In genomic region chr3:132549890-132550578, GRCh38 we compare ENCODE assay signal across 9 cellular contexts. TPM values are rescaled to one million over a fixed set of nuclear protein-coding genes. Genes with fewer than 3 reads are reported as not detected.
DNase-seq lines count a peak whose midpoint lies in the region; ATAC-seq, FAIRE-seq and TF ChIP-seq lines count a peak whose summit lies in the region.
"Had no signal": no experiment of that assay in that cellular context is flagged by ENCODE, and none has a peak within 500 bp of the region (broad histone marks: within the 10 kb centered on the region; RNA-seq: fewer than 3 reads in every experiment).

No MANE protein-coding gene starts in this region.

- no peaks in the 10 kb centered on the region for H4K20me1 ChIP-seq in DND-41 (ENCODE audit: insufficient read depth, low read length)
- H4K20me1 ChIP-seq in GM12878 (ENCODE audit: control insufficient read depth, insufficient read depth), result no peaks in the 10 kb centered on the region

- in situ Hi-C loops in GM12878 (cut with MboI), result loop anchor here (10.0 to 25.0 kb wide), 2 partner anchors 95 to 837 kb away; no protein-coding TSS in a partner anchor

- H3K27ac ChIP-seq in DND-41 (ENCODE audit: low read length) (peak overlapping the region; percentile 65), GM12878 (ENCODE audit: control insufficient read depth, insufficient read depth) (no peak overlapping the region)

- peaks cover 2% of the 10 kb centered on the region for H3K9me3 ChIP-seq in DND-41 (ENCODE audit: insufficient read depth, low read length, severe bottlenecking)
- no peaks in the 10 kb centered on the region for H3K9me3 ChIP-seq in GM12878 (replicated peaks; ENCODE audit: control insufficient read depth, insufficient read depth, low read length)

- no peaks in the 10 kb centered on the region for H3K36me3 ChIP-seq in DND-41 (ENCODE audit: insufficient read depth, low read length)
- H3K36me3 ChIP-seq in GM12878 (ENCODE audit: control insufficient read depth in 2 of 2, insufficient read depth in 2 of 2, low read length in 1 of 2), result no peaks in the 10 kb centered on the region

- CTCF ChIA-PET in GM12878 (lab: Yijun Ruan, JAX), result interaction anchor here (1.3 to 2.2 kb wide), 2 partner anchors 14 to 92 kb away, joined by 4 to 9 read pairs; no protein-coding TSS in a partner anchor

- RAD21 ChIA-PET in GM12878 (lab: Charles Lee; ENCODE audit: unreplicated experiment), result interaction anchor here (0.9 kb wide), 1 partner anchor 109 kb away, joined by 3 read pairs; no protein-coding TSS in a partner anchor

- H2AFZ ChIP-seq in DND-41 (ENCODE audit: low read depth, low read length) (peak overlapping the region; percentile 19), GM12878 (ENCODE audit: control insufficient read depth, low read depth, low read length) (no peak overlapping the region)

- POLR2A ChIA-PET in GM12878 (lab: Charles Lee), result no interaction called here

- TF ChIP-seq POLR2A in GM12878 (IDR thresholded peaks at IDR 0.05; ENCODE audit: low read depth, low read length), result no peak

- intact Hi-C loops in GM12878 (cut with micrococcal nuclease; ENCODE audit: unreplicated experiment), result no loop called here

- no peak for TF ChIP-seq RAD21 in GM12878 (IDR thresholded peaks at IDR 0.05; ENCODE audit: insufficient read depth, low read depth, low read length)

- H3K4me2 ChIP-seq in DND-41 (ENCODE audit: insufficient read depth, low read length) (peak overlapping the region; percentile 48), GM12878 (ENCODE audit: control insufficient read depth, insufficient read depth) (peak overlapping the region; percentile 11)

- ATAC-seq in DND-41 (ENCODE audit: insufficient read depth, low read depth) (peak; percentile 68), GM19351 (IDR thresholded peaks at IDR 0.05; ENCODE audit: unreplicated experiment) (peak; percentile 85), HG03439 (IDR thresholded peaks at IDR 0.05; ENCODE audit: unreplicated experiment) (peak; percentile 57), GM12878 (peak; percentile 86)

- no peak for DNase-seq in DND-41
- DNase-seq in GM12878 (ENCODE audit: low read depth, low spot score), result peak; percentile 9
- DNase-seq in NCI-H128 (lab: John Stamatoyannopoulos, UW; ENCODE audit: unreplicated experiment), result no peak
- DNase-seq in NCI-H1436 treated with DMSO at 0.1 percent for 48 hours (lab: John Stamatoyannopoulos, UW), result no peak
- DNase-seq in central memory CD4-positive, alpha-beta T cell, result no peak
- DNase-seq in activated gamma-delta T cell treated with Interleukin-2 at 50 U/mL for 16 hours, result no peak

- TF ChIP-seq CTCF in DND-41 (IDR thresholded peaks at IDR 0.05; ENCODE audit: borderline replicate concordance, extremely low read depth, low read length, poor library complexity, severe bottlenecking) (no peak), GM12878 (IDR thresholded peaks at IDR 0.05 in 2 of 3, conservative IDR thresholded peaks at IDR 0.05 in 1 of 3; ENCODE audit: control insufficient read depth in 2 of 3, extremely low read depth in 1 of 3, insufficient read depth in 1 of 3, low read depth in 3 of 3, low read length in 3 of 3) (no peak)

- peak overlapping the region; percentile 4; the same call in 1 of the 2 replicates for H3K9ac ChIP-seq in DND-41 (ENCODE audit: low read depth, low read length)
- H3K9ac ChIP-seq in GM12878 (ENCODE audit: control insufficient read depth, insufficient read depth, low read length), result no peak overlapping the region

- peak; percentile 31 for FAIRE-seq in GM12878 (lab: Jason Lieb, UNC)
- FAIRE-seq: endometrium had no signal

- H3K4me1 ChIP-seq in DND-41 (ENCODE audit: insufficient read depth, low read length) (peaks cover 26% of the 10 kb centered on the region), GM12878 (ENCODE audit: control insufficient read depth, insufficient read depth, low read length) (peaks cover 16% of the 10 kb centered on the region)

- H3K79me2 ChIP-seq in DND-41 (ENCODE audit: insufficient read depth, low read length) (no peaks in the 10 kb centered on the region), GM12878 (ENCODE audit: control insufficient read depth, insufficient read depth, low read length) (no peaks in the 10 kb centered on the region)

- SMC1A ChIA-PET in GM12878 (lab: Charles Lee; ENCODE audit: uncharacterized antibody, unreplicated experiment), result no interaction called here

- no peak overlapping the region for H3K4me3 ChIP-seq in DND-41 (ENCODE audit: low read depth in 1 of 2, low read length in 2 of 2)
- no peak overlapping the region for H3K4me3 ChIP-seq in GM12878

- BruUV-seq in GM12878 (replicated peaks; lab: Mats Ljungman, UMichigan), result no TSS peak

- no peaks in the 10 kb centered on the region for H3K27me3 ChIP-seq in DND-41 (ENCODE audit: insufficient read depth, low read length, poor library complexity)
- no peaks in the 10 kb centered on the region for H3K27me3 ChIP-seq in GM12878 (replicated peaks in 1 of 2; ENCODE audit: control insufficient read depth in 2 of 2, insufficient read depth in 2 of 2, low read length in 1 of 2)

- TF ChIP-seq EP300 in GM12878 (IDR thresholded peaks at IDR 0.05; ENCODE audit: borderline replicate concordance in 1 of 2, control insufficient read depth in 1 of 2, low read depth in 2 of 2, low read length in 2 of 2), result no peak

TF ChIP-seq in GM12878, 131 proteins besides CTCF, POLR2A, EP300 and RAD21 (continues in another document):
- 0 out of 4 replicates have a peak, but pooled peaks of 1 of the 2 experiments have one; percentile 35 for TF ChIP-seq SRF (IDR thresholded peaks at IDR 0.05; ENCODE audit: low read depth in 2 of 2, low read length in 2 of 2)
- TF ChIP-seq HSF1 (IDR thresholded peaks at IDR 0.05; ENCODE audit: low read depth, low read length), result no peak
- peak; percentile 81 for TF ChIP-seq RUNX3 (IDR thresholded peaks at IDR 0.05; ENCODE audit: low read length)
- 0 out of 2 replicates have a peak, but pooled peaks have one; percentile 28 for TF ChIP-seq CREM (IDR thresholded peaks at IDR 0.05; ENCODE audit: low read depth)
- TF ChIP-seq ZBTB40 (IDR thresholded peaks at IDR 0.05; ENCODE audit: borderline replicate concordance), result no peak
- no peak for TF ChIP-seq PAX8 (IDR thresholded peaks at IDR 0.05)
- TF ChIP-seq EED (IDR thresholded peaks at IDR 0.05; ENCODE audit: low read depth), result peak; percentile 68; the same call in 1 of the 2 replicates
- TF ChIP-seq IKZF1 (conservative IDR thresholded peaks at IDR 0.05), result peak; percentile 51; the same call in 1 of the 2 replicates

RNA-seq across cellular contexts. Expression of gene ACKR4, which starts 47.0 kb away (rescaled TPM):
- 0.24 and 0.58 TPM in 2 replicates for total RNA-seq in GM12878 (2013; cell fraction: nucleolus; rRNA removed)
- total RNA-seq in GM12878 (2014; rRNA removed) (0.06 and 0.16 TPM in 2 replicates), GM12878 (2014; rRNA removed; fragmentation: Illumina TruSeq; extraction: Trizol) (0.18 and 0.27 TPM in 2 replicates), GM12878 (2021) (0.10 TPM in 1 of 2 replicates, not detected in the other)
- 0.68 TPM for polyA plus RNA-seq in GM12878 (2011; ENCODE audit: low read depth)
- polyA plus RNA-seq in GM12878 (2011; rRNA removed) (0.06 and 0.07 TPM in 2 replicates), GM12878 (2014; fragmentation: Illumina TruSeq; extraction: Trizol) (0.21 and 0.27 TPM in 2 replicates), GM12878 (2014; fragmentation: Nextera tagmentation; extraction: Ambion mirVana) (under 1 TPM; 0.15 to 0.18 TPM), GM12878 (2014; rRNA removed) (0.22 and 0.40 TPM in 2 replicates), GM12878 (2016; fragmentation: Nextera tagmentation; extraction: Ambion mirVana) (under 1 TPM; 0.06 to 0.08 TPM)
- not detected in 2 replicates for polyA plus RNA-seq in GM12878 (2011; cell fraction: cytosol; rRNA removed)
- 0.25 TPM in 2 replicates for polyA plus RNA-seq in GM12878 (2011; cell fraction: nucleus; rRNA removed)
- polyA plus RNA-seq in GM12878 (2012), result 0.28 and 0.46 TPM in 2 replicates
- polyA minus RNA-seq in GM12878 (2011; rRNA and poly(A)+ RNA removed), result not detected in 2 replicates
- polyA minus RNA-seq in GM12878 (2011; cell fraction: cytosol; rRNA and poly(A)+ RNA removed), result not detected in 2 replicates
- not detected in 2 replicates for polyA minus RNA-seq in GM12878 (2011; cell fraction: nucleus; rRNA and poly(A)+ RNA removed)
